1 cellular context compared by ENCODE assay signal in the genomic region with DNA sequence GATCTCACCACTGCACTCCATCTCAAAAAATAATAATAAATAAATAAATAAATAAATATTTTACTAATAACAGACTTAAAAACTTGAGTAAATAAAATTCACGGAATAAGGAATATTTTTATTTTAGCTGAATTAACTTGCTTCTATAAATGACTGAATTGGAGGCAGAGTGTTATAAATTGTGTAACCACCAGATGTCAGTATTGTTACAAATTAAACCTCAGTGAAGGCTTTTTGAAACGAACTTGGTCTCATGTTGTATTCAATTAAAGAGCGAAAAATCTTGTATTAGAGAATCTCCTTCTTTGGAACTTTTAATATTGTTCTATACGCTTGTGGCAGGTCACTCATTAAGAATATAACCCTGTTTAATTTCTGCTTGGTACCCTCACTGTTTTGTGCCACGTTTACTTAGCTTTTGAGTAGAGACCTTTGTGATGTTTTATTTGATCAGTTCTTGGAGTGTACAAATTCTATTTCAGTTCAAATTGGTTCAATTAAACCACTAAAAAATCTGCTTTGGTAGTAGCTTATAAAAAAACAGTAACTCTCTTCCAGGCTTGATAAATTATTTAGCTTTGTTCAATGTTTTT.
TF ChIP-seq lines count a peak whose summit lies in the region.

No MANE protein-coding gene starts in this region.

TF ChIP-seq in K562, 482 proteins besides CTCF, POLR2A, EP300 and RAD21 (continued from another document):
- no peak for TF ChIP-seq TSHZ1 (CRISPR knock-in tag; IDR thresholded peaks at IDR 0.05)
- no peak for TF ChIP-seq TGIF2 (CRISPR knock-in tag; IDR thresholded peaks at IDR 0.05)
- TF ChIP-seq, protein P1, sequence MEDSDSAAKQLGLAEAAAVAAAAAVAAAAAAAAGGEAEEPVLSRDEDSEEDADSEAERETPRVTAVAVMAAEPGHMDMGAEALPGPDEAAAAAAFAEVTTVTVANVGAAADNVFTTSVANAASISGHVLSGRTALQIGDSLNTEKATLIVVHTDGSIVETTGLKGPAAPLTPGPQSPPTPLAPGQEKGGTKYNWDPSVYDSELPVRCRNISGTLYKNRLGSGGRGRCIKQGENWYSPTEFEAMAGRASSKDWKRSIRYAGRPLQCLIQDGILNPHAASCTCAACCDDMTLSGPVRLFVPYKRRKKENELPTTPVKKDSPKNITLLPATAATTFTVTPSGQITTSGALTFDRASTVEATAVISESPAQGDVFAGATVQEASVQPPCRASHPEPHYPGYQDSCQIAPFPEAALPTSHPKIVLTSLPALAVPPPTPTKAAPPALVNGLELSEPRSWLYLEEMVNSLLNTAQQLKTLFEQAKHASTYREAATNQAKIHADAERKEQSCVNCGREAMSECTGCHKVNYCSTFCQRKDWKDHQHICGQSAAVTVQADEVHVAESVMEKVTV (CRISPR knock-in tag; IDR thresholded peaks at IDR 0.05) = peak; percentile 86; the same call in 1 of the 2 replicates
- no peak for TF ChIP-seq STAT6 (CRISPR knock-in tag; IDR thresholded peaks at IDR 0.05)
- no peak for TF ChIP-seq NR2F6 (CRISPR knock-in tag; IDR thresholded peaks at IDR 0.05)
- no peak for TF ChIP-seq PCBP2 (IDR thresholded peaks at IDR 0.05; ENCODE audit: low read depth, low read length, poor library complexity, severe bottlenecking)
- TF ChIP-seq MEIS2 (IDR thresholded peaks at IDR 0.05; ENCODE audit: partially characterized antibody) = no peak
- no peak for TF ChIP-seq SAP30 (IDR thresholded peaks at IDR 0.05; ENCODE audit: borderline replicate concordance, insufficient read depth, low read depth, low read length, poor library complexity, severe bottlenecking)
- 0 out of 4 replicates have a peak, but pooled peaks of 1 of the 2 experiments have one; percentile 24 for TF ChIP-seq SRF (CRISPR knock-in tag; IDR thresholded peaks at IDR 0.05)
- TF ChIP-seq MYNN (IDR thresholded peaks at IDR 0.05) = no peak
- TF ChIP-seq MYNN (CRISPR knock-in tag; IDR thresholded peaks at IDR 0.05) = no peak
- TF ChIP-seq, protein P2, sequence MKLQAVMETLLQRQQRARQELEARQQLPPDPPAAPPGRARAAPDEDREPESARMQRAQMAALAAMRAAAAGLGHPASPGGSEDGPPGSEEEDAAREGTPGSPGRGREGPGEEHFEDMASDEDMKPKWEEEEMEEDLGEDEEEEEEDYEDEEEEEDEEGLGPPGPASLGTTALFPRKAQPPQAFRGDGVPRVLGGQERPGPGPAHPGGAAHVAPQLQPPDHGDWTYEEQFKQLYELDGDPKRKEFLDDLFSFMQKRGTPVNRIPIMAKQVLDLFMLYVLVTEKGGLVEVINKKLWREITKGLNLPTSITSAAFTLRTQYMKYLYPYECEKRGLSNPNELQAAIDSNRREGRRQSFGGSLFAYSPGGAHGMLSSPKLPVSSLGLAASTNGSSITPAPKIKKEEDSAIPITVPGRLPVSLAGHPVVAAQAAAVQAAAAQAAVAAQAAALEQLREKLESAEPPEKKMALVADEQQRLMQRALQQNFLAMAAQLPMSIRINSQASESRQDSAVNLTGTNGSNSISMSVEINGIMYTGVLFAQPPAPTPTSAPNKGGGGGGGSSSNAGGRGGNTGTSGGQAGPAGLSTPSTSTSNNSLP (IDR thresholded peaks at IDR 0.05; ENCODE audit: borderline replicate concordance, low read depth, low read length) = no peak
- TF ChIP-seq EP400 (IDR thresholded peaks at IDR 0.05) = no peak
- TF ChIP-seq HDAC6 (IDR thresholded peaks at IDR 0.05; ENCODE audit: low read depth, low read length) = no peak
- TF ChIP-seq KLF1 (tag; IDR thresholded peaks at IDR 0.05) = no peak
- 0 out of 2 replicates have a peak, but pooled peaks have one; percentile 19 for TF ChIP-seq CC2D1A (IDR thresholded peaks at IDR 0.05)
